ENCODE assay signal across 10 cellular contexts in the genomic region with DNA sequence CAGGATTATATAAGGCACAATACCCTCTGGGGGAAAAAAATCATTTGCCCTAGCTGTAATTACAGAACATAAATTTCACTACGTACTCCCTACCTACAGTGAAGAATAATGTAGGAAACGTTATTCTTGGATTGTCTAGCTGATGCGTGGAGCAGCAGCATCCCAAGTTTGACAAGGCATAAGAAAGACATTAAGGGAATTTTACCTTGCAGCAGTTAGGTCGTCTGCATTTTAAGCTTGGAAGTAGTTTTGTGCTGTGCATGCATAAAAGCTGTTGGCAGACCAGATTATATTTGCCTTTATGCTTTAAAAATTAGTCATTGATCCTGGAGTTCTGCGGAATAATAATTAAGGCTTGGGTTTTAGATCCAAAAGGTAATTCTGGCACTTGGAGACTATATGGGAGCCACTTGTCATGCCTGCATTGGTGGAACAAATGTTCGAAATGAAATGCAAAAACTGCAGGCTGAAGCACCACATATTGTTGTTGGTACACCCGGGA. TPM values are rescaled to one million over a fixed set of nuclear protein-coding genes. Genes with fewer than 3 reads are reported as not detected.
DNase-seq lines count a peak whose midpoint lies in the region; ATAC-seq and TF ChIP-seq lines count a peak whose summit lies in the region.
"Had no signal": no experiment of that assay in that cellular context is flagged by ENCODE, and none has a peak within 500 bp of the region (broad histone marks: within the 10 kb centered on the region; RNA-seq: fewer than 3 reads in every experiment).

No MANE protein-coding gene starts in this region.

- peak overlapping the region; percentile 96 to 100 (median 100) for H3K4me3 Mint-ChIP-seq in naive B cell

- H2AK5ac ChIP-seq in IMR-90 (ENCODE audit: low read depth, low read length), result no peak overlapping the region

- DNase-seq in AG09309 (ENCODE audit: low read depth), result no peak
- no peak for DNase-seq in IMR-90
- DNase-seq in choroid plexus epithelial cell (ENCODE audit: low read depth), result peak; percentile 4
- no peak for DNase-seq in naive B cell
- no peak for DNase-seq in 8988T
- DNase-seq in NCI-H1048 (lab: John Stamatoyannopoulos, UW), result no peak
- no peak for DNase-seq in GM10248 (ENCODE audit: extremely low spot score)
- DNase-seq in omental fat pad (ENCODE audit: low spot score), result no peak
- DNase-seq: NCI-H226 had no signal

- no peaks in the 10 kb centered on the region for H3K27me3 Mint-ChIP-seq in naive B cell

- intact Hi-C loops in IMR-90 (cut with micrococcal nuclease), result loop anchor here (10.0 kb wide), 2 partner anchors 211 to 681 kb away; a partner anchor contains a TSS

- peak overlapping the region; percentile 98 for H3K9ac ChIP-seq in IMR-90 (ENCODE audit: low read depth, low read length)

- no peaks in the 10 kb centered on the region for H3K9me1 ChIP-seq in IMR-90 (ENCODE audit: insufficient read depth, low read length)

- no peak overlapping the region for H4K5ac ChIP-seq in IMR-90 (ENCODE audit: low read depth, low read length)

- peaks cover 69% of the 10 kb centered on the region for H4K20me1 ChIP-seq in IMR-90 (ENCODE audit: insufficient read depth, low read length)

- H3K4me3 ChIP-seq in AG09309 (ENCODE audit: control insufficient read depth, low read depth, low read length) (peak overlapping the region; percentile 83), IMR-90 (ENCODE audit: insufficient read depth, low read depth, low read length) (peak overlapping the region; percentile 80), choroid plexus epithelial cell (ENCODE audit: low read depth, low read length) (peak overlapping the region; percentile 99)

- POLR2A ChIA-PET in IMR-90 (lab: Charles Lee; ENCODE audit: unreplicated experiment) (no interaction called here), GM10248 (lab: Yijun Ruan, JAX) (interaction anchor here (0.6 to 3.2 kb wide), 6 partner anchors 12 to 354 kb away, joined by 3 to 17 read pairs (median 3); a partner anchor contains a TSS)

- no peak overlapping the region for H4K91ac ChIP-seq in IMR-90 (ENCODE audit: insufficient read depth, low read depth, low read length)

- no peak overlapping the region for H2AFZ ChIP-seq in IMR-90 (replicated peaks; ENCODE audit: low read length, poor library complexity)

- H3K27me3 ChIP-seq in IMR-90 (ENCODE audit: control insufficient read depth, insufficient read depth, low read length), result no peaks in the 10 kb centered on the region

- peaks cover 4 to 34% of the 10 kb centered on the region in 2 experiments for H3K79me1 ChIP-seq in IMR-90 (ENCODE audit: low read depth in 1 of 2, low read length in 2 of 2)

- H2AK9ac ChIP-seq in IMR-90 (replicated peaks; ENCODE audit: low read depth, low read length, poor library complexity), result no peak overlapping the region

- H4K8ac ChIP-seq in IMR-90 (ENCODE audit: low read depth in 2 of 2, low read length in 2 of 2), result no peak overlapping the region

- H2BK20ac ChIP-seq in IMR-90 (ENCODE audit: low read depth, low read length), result no peak overlapping the region

- peak overlapping the region; percentile 5; the same call in 1 of the 2 replicates for H3K56ac ChIP-seq in IMR-90 (ENCODE audit: extremely low read depth, insufficient read depth, low read length)

- peak overlapping the region; percentile 89; the same call in 1 of the 2 replicates for H3K23ac ChIP-seq in IMR-90 (ENCODE audit: low read depth, low read length)

- no peak overlapping the region for H3K18ac ChIP-seq in IMR-90 (ENCODE audit: low read depth, low read length)

- no TSS peak for BruUV-seq in IMR-90 (replicated peaks; lab: Mats Ljungman, UMichigan)

- H3K36me3 Mint-ChIP-seq in naive B cell, result peaks cover 43 to 52% of the 10 kb centered on the region in 2 donors

- no peak overlapping the region for H3K4ac ChIP-seq in IMR-90 (ENCODE audit: low read depth, low read length)

- peaks cover 42 to 58% (median 52%) of the 10 kb centered on the region in 3 donors for H3K4me1 Mint-ChIP-seq in naive B cell

- H3K27ac ChIP-seq in IMR-90 (ENCODE audit: insufficient read depth, low read length), result no peak overlapping the region

- peaks cover 0 to 5% (median 0%) of the 10 kb centered on the region in 7 donors for H3K9me3 Mint-ChIP-seq in naive B cell

- H2BK15ac ChIP-seq in IMR-90 (ENCODE audit: low read depth, low read length), result no peak overlapping the region

- H2BK5ac ChIP-seq in IMR-90 (ENCODE audit: low read depth, low read length, poor library complexity, severe bottlenecking), result no peak overlapping the region

- WGBS in IMR-90 (ENCODE audit: extremely low coverage in 2 of 2, insufficient read length in 1 of 2), 2 experiments, result no CpG with 5 or more reads among the region's 7 CpGs

- peaks cover 49% of the 10 kb centered on the region for H3K36me3 ChIP-seq in IMR-90 (ENCODE audit: control insufficient read depth, insufficient read depth, low read length)

- peak overlapping the region in 4 of 6 donors; percentile 19 to 99 (median 72) for H3K27ac Mint-ChIP-seq in naive B cell

- no peak for TF ChIP-seq CTCF in AG09309 (IDR thresholded peaks at IDR 0.05; ENCODE audit: control insufficient read depth, insufficient read depth, low read depth, low read length, missing control alignments)
- TF ChIP-seq CTCF in IMR-90 (conservative IDR thresholded peaks at IDR 0.05; ENCODE audit: low read depth, low read length), result no peak
- no peak for TF ChIP-seq CTCF in choroid plexus epithelial cell (conservative IDR thresholded peaks at IDR 0.05; ENCODE audit: low read depth, low read length)
- no peak for TF ChIP-seq CTCF in GM10248 (IDR thresholded peaks at IDR 0.05; ENCODE audit: control extremely low read depth, extremely low read depth, low read depth, missing control alignments)
- no peak for TF ChIP-seq CTCF in omental fat pad (IDR thresholded peaks at IDR 0.05)

- in situ Hi-C loops in IMR-90 (cut with MboI; ENCODE audit: low sequenced_read_pairs), result no loop called here

- no peak overlapping the region; the same call in 1 of the 2 replicates for H3K14ac ChIP-seq in IMR-90 (replicated peaks; ENCODE audit: low read depth, low read length)

- peak overlapping the region; percentile 93 for H3K4me2 ChIP-seq in IMR-90 (ENCODE audit: low read depth, low read length)

- dilution Hi-C loops in IMR-90 (cut with HindIII; ENCODE audit: low sequenced_read_pairs, unreplicated experiment), result no loop called here

- no peak overlapping the region for H2BK120ac ChIP-seq in IMR-90 (ENCODE audit: low read depth, low read length)

- TF ChIP-seq RAD21 in IMR-90 (IDR thresholded peaks at IDR 0.05; ENCODE audit: low read length), result no peak

- CTCF ChIA-PET in IMR-90 (lab: Yijun Ruan, JAX), result interaction anchor here (1.1 to 1.2 kb wide), 2 partner anchors 36 to 171 kb away, joined by 3 to 5 read pairs; no protein-coding TSS in a partner anchor
- CTCF ChIA-PET in GM10248 (lab: Yijun Ruan, JAX), result interaction anchor here (1.3 kb wide), 1 partner anchor 168 kb away, joined by 4 read pairs; no protein-coding TSS in a partner anchor

- H3K4me1 ChIP-seq in IMR-90 (ENCODE audit: control insufficient read depth, insufficient read depth, low read length), result no peaks in the 10 kb centered on the region; the same call in 1 of the 2 replicates

- no peaks in the 10 kb centered on the region for H3K9me3 ChIP-seq in IMR-90 (ENCODE audit: control insufficient read depth, insufficient read depth, low read length)

- no peak for TF ChIP-seq POLR2A in IMR-90 (IDR thresholded peaks at IDR 0.05; ENCODE audit: low read depth, low read length)

- ATAC-seq in IMR-90 (ENCODE audit: low read depth), result no peak
- no peak for ATAC-seq in naive B cell (ENCODE audit: low read depth in 2 of 2)
- ATAC-seq in omental fat pad (ENCODE audit: low FRiP score), result no peak

TF ChIP-seq in IMR-90, 13 proteins besides CTCF, POLR2A, EP300 and RAD21:
- TF ChIP-seq RCOR1 (IDR thresholded peaks at IDR 0.05; ENCODE audit: insufficient replicate concordance, low read length), result no peak
- TF ChIP-seq, protein P1, sequence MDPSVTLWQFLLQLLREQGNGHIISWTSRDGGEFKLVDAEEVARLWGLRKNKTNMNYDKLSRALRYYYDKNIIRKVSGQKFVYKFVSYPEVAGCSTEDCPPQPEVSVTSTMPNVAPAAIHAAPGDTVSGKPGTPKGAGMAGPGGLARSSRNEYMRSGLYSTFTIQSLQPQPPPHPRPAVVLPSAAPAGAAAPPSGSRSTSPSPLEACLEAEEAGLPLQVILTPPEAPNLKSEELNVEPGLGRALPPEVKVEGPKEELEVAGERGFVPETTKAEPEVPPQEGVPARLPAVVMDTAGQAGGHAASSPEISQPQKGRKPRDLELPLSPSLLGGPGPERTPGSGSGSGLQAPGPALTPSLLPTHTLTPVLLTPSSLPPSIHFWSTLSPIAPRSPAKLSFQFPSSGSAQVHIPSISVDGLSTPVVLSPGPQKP (IDR thresholded peaks at IDR 0.05; ENCODE audit: borderline replicate concordance, low read depth, low read length), result no peak
- TF ChIP-seq MAFK (IDR thresholded peaks at IDR 0.05; ENCODE audit: low read depth, low read length), result no peak
- TF ChIP-seq MXI1 (IDR thresholded peaks at IDR 0.05; ENCODE audit: borderline replicate concordance, low read depth, low read length), result no peak
- no peak for TF ChIP-seq MAZ (IDR thresholded peaks at IDR 0.05; ENCODE audit: borderline replicate concordance, low read depth, low read length)
- no peak for TF ChIP-seq RFX5 (IDR thresholded peaks at IDR 0.05; ENCODE audit: low read depth, low read length)
TF ChIP-seq in IMR-90: peak in this region for 0.

RNA-seq across cellular contexts. Expression of a gene that starts 2.2 kb away (rescaled TPM):
- total RNA-seq in IMR-90 (2012; rRNA removed), result 310 and 449 TPM in 2 replicates
- polyA plus RNA-seq in IMR-90 (2012; rRNA removed), result 259 and 320 TPM in 2 replicates
- 50.3 and 161 TPM in 2 replicates for polyA plus RNA-seq in IMR-90 (2012; cell fraction: cytosol; rRNA removed)
- polyA plus RNA-seq in IMR-90 (2012; cell fraction: nucleus; rRNA removed; ENCODE audit: low replicate concordance), result 69.0 and 691 TPM in 2 replicates
- 100 to 1,000 TPM; 194 to 296 (median 243) TPM for polyA plus RNA-seq in naive B cell (ENCODE audit: low read depth in 6 of 6)
- 100 to 1,000 TPM; 315 to 515 (median 413) TPM for total RNA-seq in omental fat pad

RNA-seq across cellular contexts. Expression of a gene that starts 20.7 kb away (rescaled TPM):
- total RNA-seq in IMR-90 (2012; rRNA removed) (19.5 and 34.4 TPM in 2 replicates), omental fat pad (10 to 100 TPM in 2 of 4 donors, 1 to 10 TPM in 2; 6.1 to 10.7 (median 9.4) TPM)
- polyA plus RNA-seq in IMR-90 (2012; rRNA removed) (21.2 and 27.9 TPM in 2 replicates), naive B cell (ENCODE audit: low read depth in 6 of 6) (10 to 100 TPM; 22.2 to 34.4 (median 25.0) TPM)
- polyA plus RNA-seq in IMR-90 (2012; cell fraction: cytosol; rRNA removed), result 2.6 and 6.5 TPM in 2 replicates
- 4.0 and 15.8 TPM in 2 replicates for polyA plus RNA-seq in IMR-90 (2012; cell fraction: nucleus; rRNA removed; ENCODE audit: low replicate concordance)

RNA-seq across cellular contexts. Expression of a gene that starts 56.9 kb away (rescaled TPM):
- total RNA-seq in IMR-90 (2012; rRNA removed) (not detected in 2 replicates), omental fat pad (1,000 to 10,000 TPM in 3 of 4 donors, 100 to 1,000 TPM in 1; 321 to 1,997 (median 1,475) TPM)
- polyA plus RNA-seq in IMR-90 (2012; rRNA removed) (not detected in 2 replicates), naive B cell (ENCODE audit: low read depth in 6 of 6) (not detected)
- polyA plus RNA-seq in IMR-90 (2012; cell fraction: cytosol; rRNA removed), result not detected in 2 replicates
- polyA plus RNA-seq in IMR-90 (2012; cell fraction: nucleus; rRNA removed; ENCODE audit: low replicate concordance), result not detected in 2 replicates
- total RNA-seq: glomerular endothelial cell had no signal

Comparison
In these comparisons a context has a peak if more than half of its experiments do, and no peak if none do; other contexts are left out.
1. RNA of a gene that starts 56.9 kb away (total RNA-seq): 321 to 1,997 TPM in omental fat pad; not detected in IMR-90; every median in the first group is over 100 times any median in the second.
2. Peak in every context shown above with its lines, with median percentiles within 50 percentile points of each other: H3K4me3 ChIP-seq.